ENCODE assay signal across 18 cellular contexts in the genomic region with DNA sequence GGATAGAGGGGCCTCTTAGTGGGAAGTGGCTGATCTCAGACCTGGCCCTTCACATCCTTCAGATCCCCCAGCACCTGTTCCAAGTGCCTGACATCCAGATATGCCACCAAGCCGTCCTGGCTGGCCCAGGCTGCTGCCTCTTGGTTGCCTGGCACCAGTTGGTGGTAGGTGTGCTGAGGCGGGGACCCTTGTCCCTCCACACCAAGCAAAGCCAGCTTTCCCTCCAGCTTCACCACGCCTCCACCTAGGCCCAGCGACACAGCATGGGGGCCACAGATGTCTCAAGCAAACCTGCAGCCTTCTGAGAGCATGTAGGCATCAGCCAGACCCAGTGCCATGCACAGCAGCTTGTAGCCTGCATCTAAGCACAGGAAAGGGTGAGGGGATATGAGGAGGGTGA. TPM values are rescaled to one million over a fixed set of nuclear protein-coding genes. Genes with fewer than 3 reads are reported as not detected.
DNase-seq lines count a peak whose midpoint lies in the region; ATAC-seq and TF ChIP-seq lines count a peak whose summit lies in the region.
"Had no signal": no experiment of that assay in that cellular context is flagged by ENCODE, and none has a peak within 500 bp of the region (broad histone marks: within the 10 kb centered on the region; RNA-seq: fewer than 3 reads in every experiment).

No MANE protein-coding gene starts in this region.

- H3K27ac Mint-ChIP-seq in CD4-positive, alpha-beta memory T cell = peak overlapping the region in 4 of 7 donors; percentile 8 to 46 (median 18)
- H3K27ac Mint-ChIP-seq in brain = peak overlapping the region; percentile 30 to 99 (median 53)
- H3K27ac Mint-ChIP-seq in activated CD8-positive, alpha-beta T cell treated with anti-CD3 and anti-CD28 coated beads for 36 hours = no peak overlapping the region
- H3K27ac Mint-ChIP-seq: CD4-positive, alpha-beta T cell; GM23338 had no signal

- intact Hi-C loops in CD4-positive, alpha-beta memory T cell (cut with micrococcal nuclease) = loop anchor here (10.0 kb wide), 1 partner anchor 733 kb away; the partner anchor contains the start of gene SPRYD4
- intact Hi-C loops in activated CD8-positive, alpha-beta T cell treated with anti-CD3 and anti-CD28 coated beads for 36 hours (cut with micrococcal nuclease) = loop anchor here (10.0 kb wide), 1 partner anchor 243 kb away; the partner anchor contains the start of gene RAB5B

- no peak overlapping the region for H3K27ac ChIP-seq in CD4-positive, alpha-beta memory T cell (ENCODE audit: low read depth, low read length)
- H3K27ac ChIP-seq in skeletal muscle tissue (ENCODE audit: low read depth, low read length) = no peak overlapping the region

- H3K36me3 Mint-ChIP-seq in CD4-positive, alpha-beta memory T cell = peaks cover 0 to 7% of the 10 kb centered on the region in 2 donors
- peaks cover 4% of the 10 kb centered on the region for H3K36me3 Mint-ChIP-seq in brain
- H3K36me3 Mint-ChIP-seq in activated CD8-positive, alpha-beta T cell treated with anti-CD3 and anti-CD28 coated beads for 36 hours (ENCODE audit: low read depth) = peaks cover 5% of the 10 kb centered on the region

- CTCF ChIA-PET in CD4-positive, alpha-beta memory T cell (lab: Charles Lee; ENCODE audit: partially characterized antibody) = no interaction called here
- CTCF ChIA-PET in activated CD8-positive, alpha-beta T cell treated with anti-CD3 and anti-CD28 coated beads for 36 hours (lab: Charles Lee) = interaction anchor here (2.1 kb wide), 1 partner anchor 10 kb away, joined by 5 read pairs; the partner anchor contains the start of gene GDF11

- DNase-seq in CD4-positive, alpha-beta memory T cell = no peak
- DNase-seq in mesenteric fat pad (ENCODE audit: low spot score) = peak; percentile 82
- no peak for DNase-seq in activated CD8-positive, alpha-beta T cell treated with anti-CD3 and anti-CD28 coated beads for 36 hours
- DNase-seq: CD4-positive, alpha-beta T cell; DND-41; GDM1; KG1; NCI-H1417; NCI-H1930; NCI-H2171; NCI-H82; SHP77 had no signal

- H3K4me3 ChIP-seq in CD4-positive, alpha-beta memory T cell (ENCODE audit: low read length in 2 of 2) = no peak overlapping the region
- no peak overlapping the region for H3K4me3 ChIP-seq in skeletal muscle tissue (ENCODE audit: low read length in 3 of 3)
- H3K4me3 ChIP-seq: GM23338, Peyer's patch had no signal

- H3K4me3 Mint-ChIP-seq in CD4-positive, alpha-beta memory T cell = peak overlapping the region in 1 of 8 donors; percentile 21
- H3K4me3 Mint-ChIP-seq in brain = peak overlapping the region in 4 of 5 experiments; percentile 36 to 65 (median 57)
- H3K4me3 Mint-ChIP-seq in activated CD8-positive, alpha-beta T cell treated with anti-CD3 and anti-CD28 coated beads for 36 hours = no peak overlapping the region
- H3K4me3 Mint-ChIP-seq: CD4-positive, alpha-beta T cell; GM23338 had no signal

- H3K9me3 Mint-ChIP-seq in CD4-positive, alpha-beta memory T cell = peaks cover 0 to 1% (median 0%) of the 10 kb centered on the region in 8 donors
- H3K9me3 Mint-ChIP-seq in brain = no peaks in the 10 kb centered on the region
- no peaks in the 10 kb centered on the region for H3K9me3 Mint-ChIP-seq in activated CD8-positive, alpha-beta T cell treated with anti-CD3 and anti-CD28 coated beads for 36 hours
- H3K9me3 Mint-ChIP-seq: CD4-positive, alpha-beta T cell; GM23338 had no signal

- no peaks in the 10 kb centered on the region for H3K36me3 ChIP-seq in CD4-positive, alpha-beta memory T cell (ENCODE audit: insufficient read depth, low read length)
- H3K36me3 ChIP-seq in skeletal muscle tissue (ENCODE audit: control insufficient read depth in 3 of 3, insufficient read depth in 3 of 3, low read length in 3 of 3) = peaks cover 2 to 3% (median 3%) of the 10 kb centered on the region in 3 donors
- H3K36me3 ChIP-seq: Peyer's patch had no signal

- POLR2A ChIA-PET in CD4-positive, alpha-beta memory T cell (lab: Charles Lee; ENCODE audit: partially characterized antibody) = interaction anchor here (0.7 kb wide), 1 partner anchor 17 kb away, joined by 3 read pairs; no protein-coding TSS in a partner anchor
- POLR2A ChIA-PET in activated CD8-positive, alpha-beta T cell treated with anti-CD3 and anti-CD28 coated beads for 36 hours (lab: Charles Lee) = interaction anchor here (1.0 kb wide), 2 partner anchors 15 to 196 kb away, joined by 3 read pairs; no protein-coding TSS in a partner anchor

- H3K9ac ChIP-seq in skeletal muscle tissue (ENCODE audit: low read depth in 1 of 3, low read length in 3 of 3) = peak overlapping the region in 2 of 3 donors; percentile 33 to 54

- peaks cover 26% of the 10 kb centered on the region for H3K4me1 ChIP-seq in CD4-positive, alpha-beta memory T cell (ENCODE audit: insufficient read depth, low read length)
- peaks cover 25 to 29% (median 25%) of the 10 kb centered on the region in 3 donors for H3K4me1 ChIP-seq in skeletal muscle tissue (ENCODE audit: control insufficient read depth in 3 of 3, insufficient read depth in 3 of 3, low read length in 3 of 3)

- no peak for ATAC-seq in activated CD8-positive, alpha-beta T cell treated with anti-CD3 and anti-CD28 coated beads for 36 hours
- ATAC-seq in HG03135 (IDR thresholded peaks at IDR 0.05; ENCODE audit: unreplicated experiment) (no peak), GM19452 (IDR thresholded peaks at IDR 0.05; ENCODE audit: unreplicated experiment) (no peak)
- ATAC-seq: GM23338 had no signal

- H3K27me3 Mint-ChIP-seq in CD4-positive, alpha-beta memory T cell = no peaks in the 10 kb centered on the region
- peaks cover 11% of the 10 kb centered on the region for H3K27me3 Mint-ChIP-seq in brain
- no peaks in the 10 kb centered on the region for H3K27me3 Mint-ChIP-seq in activated CD8-positive, alpha-beta T cell treated with anti-CD3 and anti-CD28 coated beads for 36 hours
- H3K27me3 Mint-ChIP-seq: CD4-positive, alpha-beta T cell had no signal

- H3K9me3 ChIP-seq in CD4-positive, alpha-beta memory T cell (ENCODE audit: control insufficient read depth in 1 of 2, low read length in 2 of 2) = no peaks in the 10 kb centered on the region
- no peaks in the 10 kb centered on the region for H3K9me3 ChIP-seq in skeletal muscle tissue (ENCODE audit: control insufficient read depth in 3 of 3, low read length in 3 of 3)
- H3K9me3 ChIP-seq: Peyer's patch had no signal

- H3K4me1 Mint-ChIP-seq in CD4-positive, alpha-beta memory T cell = peaks cover 18 to 37% (median 26%) of the 10 kb centered on the region in 4 donors
- peaks cover 54% of the 10 kb centered on the region for H3K4me1 Mint-ChIP-seq in brain
- peaks cover 20% of the 10 kb centered on the region for H3K4me1 Mint-ChIP-seq in activated CD8-positive, alpha-beta T cell treated with anti-CD3 and anti-CD28 coated beads for 36 hours (ENCODE audit: low read depth)

- no peaks in the 10 kb centered on the region for H3K27me3 ChIP-seq in CD4-positive, alpha-beta memory T cell (ENCODE audit: insufficient read depth, low read length)
- H3K27me3 ChIP-seq in skeletal muscle tissue (ENCODE audit: control insufficient read depth in 3 of 3, insufficient read depth in 3 of 3, low read length in 3 of 3) = no peaks in the 10 kb centered on the region
- H3K27me3 ChIP-seq: Peyer's patch had no signal

- no peak for TF ChIP-seq CTCF in brain (conservative IDR thresholded peaks at IDR 0.05)
- TF ChIP-seq CTCF in activated CD8-positive, alpha-beta T cell treated with anti-CD3 and anti-CD28 coated beads for 36 hours (IDR thresholded peaks at IDR 0.05) = no peak

RNA-seq across cellular contexts. Expression of gene CD63, which starts 3.5 kb away (rescaled TPM):
- total RNA-seq in CD4-positive, alpha-beta memory T cell = 10 to 100 TPM; 76.4 to 79.7 TPM
- polyA plus RNA-seq in CD4-positive, alpha-beta memory T cell = 100 to 1,000 TPM; 191 to 349 TPM
- 568 TPM for polyA plus RNA-seq in brain (ENCODE audit: insufficient read depth, low read depth, low replicate concordance)
- total RNA-seq in mesenteric fat pad (1,545 TPM), skeletal muscle tissue (1,640 TPM)
- 100 to 1,000 TPM in 1 of 2 experiments, 10 to 100 TPM in 1; 99.6 to 101 TPM for total RNA-seq in activated CD8-positive, alpha-beta T cell treated with anti-CD3 and anti-CD28 coated beads for 36 hours

RNA-seq across cellular contexts. Expression of gene GDF11, which starts 10.6 kb away (rescaled TPM):
- total RNA-seq in CD4-positive, alpha-beta memory T cell = 10 to 100 TPM; 15.1 to 15.8 TPM
- polyA plus RNA-seq in CD4-positive, alpha-beta memory T cell = 1 to 10 TPM in 1 of 2 donors, under 1 TPM in 1; 0.25 to 1.6 TPM
- polyA plus RNA-seq in brain (ENCODE audit: insufficient read depth, low read depth, low replicate concordance) = 26.9 TPM
- total RNA-seq in mesenteric fat pad = 5.8 TPM
- total RNA-seq in skeletal muscle tissue = 3.1 TPM
- 1 to 10 TPM; 7.4 to 9.3 TPM for total RNA-seq in activated CD8-positive, alpha-beta T cell treated with anti-CD3 and anti-CD28 coated beads for 36 hours

RNA-seq across cellular contexts. Expression of gene RDH5, which starts 12.1 kb away (rescaled TPM):
- 10 to 100 TPM; 29.9 to 32.5 TPM for total RNA-seq in CD4-positive, alpha-beta memory T cell
- 1 to 10 TPM; 1.4 to 1.8 TPM for polyA plus RNA-seq in CD4-positive, alpha-beta memory T cell
- polyA plus RNA-seq in brain (ENCODE audit: insufficient read depth, low read depth, low replicate concordance) = 2.0 TPM
- total RNA-seq in mesenteric fat pad (123 TPM), skeletal muscle tissue (19.8 TPM)
- total RNA-seq in activated CD8-positive, alpha-beta T cell treated with anti-CD3 and anti-CD28 coated beads for 36 hours = 1 to 10 TPM; 5.3 to 6.8 TPM

RNA-seq across cellular contexts. Expression of gene BLOC1S1, which starts 16.4 kb away (rescaled TPM):
- 10 to 100 TPM; 80.3 to 87.0 TPM for total RNA-seq in CD4-positive, alpha-beta memory T cell
- 10 to 100 TPM; 75.1 to 87.1 TPM for polyA plus RNA-seq in CD4-positive, alpha-beta memory T cell
- 257 TPM for polyA plus RNA-seq in brain (ENCODE audit: insufficient read depth, low read depth, low replicate concordance)
- total RNA-seq in mesenteric fat pad (136 TPM), skeletal muscle tissue (42.3 TPM)
- 10 to 100 TPM; 79.0 to 84.6 TPM for total RNA-seq in activated CD8-positive, alpha-beta T cell treated with anti-CD3 and anti-CD28 coated beads for 36 hours

RNA-seq across cellular contexts. Expression of gene ITGA7, which starts 24.6 kb away (rescaled TPM):
- total RNA-seq in CD4-positive, alpha-beta memory T cell = 1 to 10 TPM; 2.5 to 2.9 TPM
- not detected for polyA plus RNA-seq in CD4-positive, alpha-beta memory T cell
- polyA plus RNA-seq in brain (ENCODE audit: insufficient read depth, low read depth, low replicate concordance) = 17.4 TPM
- total RNA-seq in mesenteric fat pad (536 TPM), skeletal muscle tissue (123 TPM)
- total RNA-seq in activated CD8-positive, alpha-beta T cell treated with anti-CD3 and anti-CD28 coated beads for 36 hours = 1 to 10 TPM; 4.3 to 4.8 TPM

Comparison
In these comparisons a context has a peak if more than half of its experiments do, and no peak if none do; other contexts are left out.
1. RNA of gene CD63, which starts 3.5 kb away (total RNA-seq): 1,640 TPM in skeletal muscle tissue (single experiment) and 1,545 TPM in mesenteric fat pad (single experiment); 99.6 to 101 TPM in activated CD8-positive, alpha-beta T cell treated with anti-CD3 and anti-CD28 coated beads for 36 hours and 76.4 to 79.7 TPM in CD4-positive, alpha-beta memory T cell; every median in the first group is over 10 times any median in the second.